In the genomic region with DNA sequence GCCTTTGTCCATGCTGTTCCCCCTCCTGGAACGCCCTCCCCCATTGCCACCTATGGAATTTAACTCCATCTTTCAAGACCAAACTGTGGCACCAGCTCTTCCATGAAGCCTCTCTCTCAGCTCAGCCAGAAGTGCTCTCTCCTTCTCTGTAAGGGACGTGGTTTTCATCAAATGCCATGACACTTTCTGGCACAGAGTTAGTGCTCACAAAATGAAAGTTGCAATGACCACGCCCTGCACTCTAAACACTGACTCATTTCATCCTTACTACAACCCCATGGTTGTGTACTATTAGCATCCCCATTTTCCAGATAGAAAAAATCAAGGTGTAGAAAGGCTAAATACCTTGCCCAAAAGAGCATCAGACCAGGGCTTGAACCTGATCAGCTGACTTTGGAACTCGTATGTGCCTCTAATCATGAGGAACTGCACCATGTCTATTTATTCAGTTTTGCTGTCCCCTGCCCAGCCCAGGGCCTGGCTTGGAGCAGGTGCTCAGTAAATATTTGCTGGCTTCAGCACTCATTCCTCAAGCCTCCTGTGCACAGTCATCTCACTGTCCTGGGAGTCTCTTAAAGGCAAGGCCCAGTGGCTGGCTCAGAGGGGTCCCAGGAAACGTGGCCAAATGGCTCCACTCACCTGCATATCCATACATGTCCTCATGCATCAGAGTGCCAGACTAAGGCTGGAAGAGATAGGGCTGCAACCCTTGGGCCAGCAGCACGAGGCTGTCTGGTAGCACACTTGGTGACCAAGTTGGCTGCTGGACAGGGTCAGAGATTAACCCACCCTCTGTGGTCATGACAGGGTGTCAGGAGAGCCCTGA, we compare ENCODE assay signal across 9 cellular contexts.
A peak's percentile ranks its signal among the peaks of the same experiment; 100 is the strongest.
DNase-seq lines count a peak whose midpoint lies in the region; ATAC-seq and TF ChIP-seq lines count a peak whose summit lies in the region.
"Had no signal": no experiment of that assay in that cellular context is flagged by ENCODE, and none has a peak within 500 bp of the region (broad histone marks: within the 10 kb centered on the region; RNA-seq: fewer than 3 reads in every experiment).

No MANE protein-coding gene starts in this region.

- H3K27me3 ChIP-seq in heart left ventricle (no peaks in the 10 kb centered on the region), aorta (ENCODE audit: control insufficient read depth in 1 of 2, insufficient read depth in 2 of 2, low read length in 1 of 2) (no peaks in the 10 kb centered on the region)
- H3K27me3 ChIP-seq: BE2C had no signal

- intact Hi-C loops in heart left ventricle (cut with DNase I) (loop anchor here in 4 of 10 donors (5.0 kb wide), 2 partner anchors 37 to 42 kb away; no protein-coding TSS in a partner anchor), aorta (cut with DNase I) (no loop called here)

- DNase-seq in activated naive CD4-positive, alpha-beta T cell treated with anti-CD3 and anti-CD28 coated beads, Interleukin-2, amount 50 U/mL, for 72 hours (ENCODE audit: low spot score in 2 of 2): no peak
- no peak for DNase-seq in activated naive CD4-positive, alpha-beta T cell (lab: John Stamatoyannopoulos, UW)
- peak; percentile 29 for DNase-seq in SW480 (ENCODE audit: low spot score)
- DNase-seq in heart left ventricle: peak in 2 of 5 donors; percentile 31 to 33
- peak; percentile 36 to 38 for DNase-seq in aorta
- DNase-seq in 8988T: no peak
- DNase-seq in pons (ENCODE audit: low spot score): no peak
- no peak for DNase-seq in NCI-H187 (lab: John Stamatoyannopoulos, UW)
- DNase-seq: BE2C had no signal

- peak overlapping the region; percentile 11 to 43 for H3K27ac Mint-ChIP-seq in activated naive CD4-positive, alpha-beta T cell treated with anti-CD3 and anti-CD28 coated beads, Interleukin-2, amount 50 U/mL, for 72 hours

- H3K36me3 ChIP-seq in heart left ventricle (no peaks in the 10 kb centered on the region), aorta (ENCODE audit: control insufficient read depth in 1 of 2, insufficient read depth in 2 of 2, low read length in 1 of 2) (no peaks in the 10 kb centered on the region)
- H3K36me3 ChIP-seq: BE2C had no signal

- H3K36me3 Mint-ChIP-seq in activated naive CD4-positive, alpha-beta T cell treated with anti-CD3 and anti-CD28 coated beads, Interleukin-2, amount 50 U/mL, for 72 hours: no peaks in the 10 kb centered on the region

- no peak for TF ChIP-seq CTCF in heart left ventricle (IDR thresholded peaks at IDR 0.05)

- peak; percentile 69 to 78 for ATAC-seq in activated naive CD4-positive, alpha-beta T cell treated with anti-CD3 and anti-CD28 coated beads, Interleukin-2, amount 50 U/mL, for 72 hours
- peak in 2 of 4 donors; percentile 21 to 30 for ATAC-seq in heart left ventricle
- no peak for ATAC-seq in aorta (ENCODE audit: low FRiP score)

- H3K27ac ChIP-seq in heart left ventricle (peak overlapping the region in 8 of 12 donors; percentile 6 to 79 (median 42)), aorta (ENCODE audit: low read depth in 1 of 2, low read length in 2 of 2) (no peak overlapping the region)

- H3K9me3 Mint-ChIP-seq in activated naive CD4-positive, alpha-beta T cell treated with anti-CD3 and anti-CD28 coated beads, Interleukin-2, amount 50 U/mL, for 72 hours: no peaks in the 10 kb centered on the region

- no peaks in the 10 kb centered on the region for H3K9me3 ChIP-seq in heart left ventricle
- no peaks in the 10 kb centered on the region for H3K9me3 ChIP-seq in aorta (ENCODE audit: control insufficient read depth, low read length)
- H3K9me3 ChIP-seq: BE2C had no signal

- 45 to 65% (median 60%) methylated on average over 6 of the region's 6 CpGs for WGBS in heart left ventricle, 4 donors
- 61 to 69% methylated on average over 6 of the region's 6 CpGs for WGBS in aorta, 2 donors

- H3K4me3 ChIP-seq in heart left ventricle (no peak overlapping the region), aorta (ENCODE audit: low read length in 2 of 2) (no peak overlapping the region)

- TF ChIP-seq POLR2A in heart left ventricle (IDR thresholded peaks at IDR 0.05): no peak

- H3K4me1 ChIP-seq in heart left ventricle (peaks cover 0 to 60% (median 37%) of the 10 kb centered on the region in 12 donors), aorta (ENCODE audit: control insufficient read depth in 1 of 2, insufficient read depth in 2 of 2, low read length in 2 of 2) (no peaks in the 10 kb centered on the region)

Comparison
In these comparisons a context has a peak if more than half of its experiments do, and no peak if none do; other contexts are left out.
1. DNase-seq: peak in SW480 (single experiment) and aorta (2 of 2); none in activated naive CD4-positive, alpha-beta T cell treated with anti-CD3 and anti-CD28 coated beads, Interleukin-2, amount 50 U/mL, for 72 hours (0 of 2), activated naive CD4-positive, alpha-beta T cell (0 of 4), 8988T (single experiment), pons (single experiment) and NCI-H187 (0 of 2).
2. H3K27ac ChIP-seq: peak in heart left ventricle (8 of 12); none in aorta (0 of 2).